8 cellular contexts compared by ENCODE assay signal in the genomic region with DNA sequence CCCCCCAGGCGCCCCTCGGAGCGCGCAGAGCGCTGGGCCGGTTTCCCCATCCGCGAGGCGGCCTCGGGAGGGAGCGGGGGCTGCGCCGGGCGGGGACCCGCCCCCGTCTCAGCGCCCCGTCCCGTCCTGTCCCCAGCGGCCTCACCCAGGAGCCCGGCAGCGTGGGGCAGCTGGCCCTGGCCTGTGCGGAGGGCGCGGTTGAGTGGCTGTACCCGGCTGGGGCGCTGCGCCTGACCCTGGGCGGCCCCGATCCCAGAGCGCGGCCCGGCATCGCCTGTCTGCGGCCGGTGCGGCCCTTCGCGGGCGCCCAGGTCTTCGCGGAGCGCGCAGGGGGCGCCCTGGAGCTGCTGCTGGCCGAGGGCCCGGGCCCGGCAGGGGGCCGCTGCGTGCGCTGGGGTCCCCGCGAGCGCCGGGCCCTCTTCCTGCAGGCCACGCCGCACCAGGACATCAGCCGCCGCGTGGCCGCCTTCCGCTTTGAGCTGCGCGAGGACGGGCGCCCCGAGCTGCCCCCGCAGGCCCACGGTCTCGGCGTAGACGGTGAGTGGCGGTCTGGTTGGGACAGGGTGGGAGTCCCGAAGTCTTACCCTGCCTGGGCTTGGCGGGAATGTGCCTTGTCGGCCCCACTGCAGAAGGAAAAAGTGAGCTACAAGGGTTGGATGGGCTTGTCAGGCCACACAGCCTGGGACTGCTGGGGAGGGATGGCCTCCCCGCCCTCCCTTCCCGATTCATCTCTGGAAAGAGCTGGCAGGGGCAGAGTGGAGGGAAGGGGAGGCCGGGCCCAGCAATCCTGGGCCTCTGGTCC. TPM values are rescaled to one million over a fixed set of nuclear protein-coding genes. Genes with fewer than 3 reads are reported as not detected.
A peak's percentile ranks its signal among the peaks of the same experiment; 100 is the strongest.
DNase-seq lines count a peak whose midpoint lies in the region; ATAC-seq and TF ChIP-seq lines count a peak whose summit lies in the region.

No MANE protein-coding gene starts in this region.

- peaks cover 10% of the 10 kb centered on the region for H3K27me3 ChIP-seq in NT2/D1 (ENCODE audit: insufficient read depth, insufficient read length)
- H3K27me3 ChIP-seq in duodenal mucosa (ENCODE audit: control insufficient read depth in 1 of 2, insufficient read depth in 2 of 2, low read length in 2 of 2): peaks cover 22 to 33% of the 10 kb centered on the region in 2 donors

- H3K27ac ChIP-seq in C4-2B (peak overlapping the region; percentile 82), duodenal mucosa (ENCODE audit: low read depth, low read length) (no peak overlapping the region)

- peak overlapping the region; percentile 72 for H3K4me3 Mint-ChIP-seq in natural killer cell

- H3K4me3 ChIP-seq in NT2/D1 (ENCODE audit: insufficient read length, low read depth): peak overlapping the region; percentile 76
- peak overlapping the region; percentile 47 to 55 for H3K4me3 ChIP-seq in duodenal mucosa (ENCODE audit: low read depth in 1 of 2, low read length in 2 of 2)

- TF ChIP-seq CTCF in C4-2B (conservative IDR thresholded peaks at IDR 0.05): peak; percentile 62
- no peak for TF ChIP-seq CTCF in natural killer cell (IDR thresholded peaks at IDR 0.05)

- H3K27ac Mint-ChIP-seq in natural killer cell: no peak overlapping the region

- H3K9me3 ChIP-seq in NT2/D1 (ENCODE audit: insufficient read depth, low read length) (no peaks in the 10 kb centered on the region), duodenal mucosa (ENCODE audit: control insufficient read depth in 1 of 2, low read length in 2 of 2) (no peaks in the 10 kb centered on the region)

- peaks cover 56% of the 10 kb centered on the region for H3K4me1 ChIP-seq in NT2/D1 (ENCODE audit: insufficient read depth, insufficient read length)
- H3K4me1 ChIP-seq in duodenal mucosa (ENCODE audit: control insufficient read depth in 1 of 2, insufficient read depth in 2 of 2, low read length in 2 of 2): peaks cover 27 to 39% of the 10 kb centered on the region in 2 donors

- H3K4me1 Mint-ChIP-seq in natural killer cell: peaks cover 0 to 23% of the 10 kb centered on the region in 2 donors

- ATAC-seq in GM18907 (IDR thresholded peaks at IDR 0.05; ENCODE audit: unreplicated experiment): peak; percentile 5
- ATAC-seq in natural killer cell: peak; percentile 1 to 12 (median 5)
- no peak for ATAC-seq in GM19455 (IDR thresholded peaks at IDR 0.05; ENCODE audit: unreplicated experiment)
- ATAC-seq in GM19023 (IDR thresholded peaks at IDR 0.05; ENCODE audit: unreplicated experiment): no peak

- peak overlapping the region; percentile 90 for H3K9ac ChIP-seq in NT2/D1 (ENCODE audit: insufficient read length, low read depth)
- no peak overlapping the region for H3K9ac ChIP-seq in duodenal mucosa (ENCODE audit: low read depth in 1 of 2, low read length in 2 of 2)

- peaks cover 0 to 4% of the 10 kb centered on the region in 2 donors for H3K27me3 Mint-ChIP-seq in natural killer cell (ENCODE audit: low read depth in 2 of 2)

- no peak for DNase-seq in NT2/D1 (ENCODE audit: low read depth, low spot score)
- no peak for DNase-seq in natural killer cell
- DNase-seq in dedifferentiated amniotic fluid mesenchymal stem cell (ENCODE audit: extremely low spot score): no peak

- peaks cover 2% of the 10 kb centered on the region for H3K36me3 ChIP-seq in NT2/D1 (ENCODE audit: insufficient read depth, insufficient read length, low read length)
- H3K36me3 ChIP-seq in duodenal mucosa (ENCODE audit: control insufficient read depth in 1 of 2, insufficient read depth in 2 of 2, low read length in 2 of 2): no peaks in the 10 kb centered on the region

- H3K9me3 Mint-ChIP-seq in natural killer cell: no peaks in the 10 kb centered on the region

- H3K36me3 Mint-ChIP-seq in natural killer cell: no peaks in the 10 kb centered on the region

- intact Hi-C loops in natural killer cell (cut with micrococcal nuclease): loop anchor here (2.0 to 10.0 kb wide), 2 partner anchors 25 to 339 kb away; a partner anchor contains a TSS

RNA-seq across cellular contexts. Expression of a gene that starts 0.7 kb away (rescaled TPM):
- total RNA-seq in natural killer cell: 10 to 100 TPM; 11.8 to 16.6 (median 14.3) TPM

RNA-seq across cellular contexts. Expression of a gene that starts 5.3 kb away (rescaled TPM):
- total RNA-seq in natural killer cell: 10 to 100 TPM; 33.7 to 39.0 (median 37.7) TPM

RNA-seq across cellular contexts. Expression of a gene that starts 10.0 kb away (rescaled TPM):
- under 1 TPM in 2 of 3 donors, not detected in 1; 0.48 to 0.79 TPM for total RNA-seq in natural killer cell

RNA-seq across cellular contexts. Expression of a gene that starts 10.6 kb away (rescaled TPM):
- total RNA-seq in natural killer cell: 10 to 100 TPM in 1 of 3 donors, 1 to 10 TPM in 2; 6.2 to 10.0 (median 7.7) TPM

RNA-seq across cellular contexts. Expression of a gene that starts 11.3 kb away (rescaled TPM):
- total RNA-seq in natural killer cell: 10 to 100 TPM; 13.5 to 21.5 (median 15.7) TPM

Comparison
In these comparisons a context has a peak if more than half of its experiments do, and no peak if none do; other contexts are left out.
1. ATAC-seq: peak in GM18907 (single experiment) and natural killer cell (3 of 3); none in GM19455 (single experiment) and GM19023 (single experiment).